ENCODE assay signal across 8 cellular contexts in the genomic region with DNA sequence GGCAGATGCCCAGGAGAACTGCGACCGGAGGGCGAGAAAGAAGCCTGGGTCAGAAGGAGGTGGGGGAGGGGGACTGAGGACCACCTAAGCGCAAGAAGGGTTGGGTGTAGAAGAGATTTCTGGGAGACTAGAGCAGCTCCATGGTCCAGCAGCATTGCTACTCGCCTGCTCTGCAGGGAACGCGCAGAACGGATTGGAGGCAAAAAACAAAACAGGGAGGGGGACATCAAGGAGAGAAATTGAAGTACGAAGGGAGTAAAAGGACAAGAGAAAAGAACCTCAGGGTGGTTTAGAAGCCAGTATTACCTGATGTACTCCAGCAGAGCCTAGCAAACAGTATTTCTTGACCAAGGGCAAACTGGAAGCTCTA. TPM values are rescaled to one million over a fixed set of nuclear protein-coding genes. Genes with fewer than 3 reads are reported as not detected.
DNase-seq lines count a peak whose midpoint lies in the region; ATAC-seq and TF ChIP-seq lines count a peak whose summit lies in the region.

No MANE protein-coding gene starts in this region.

- H3K9me3 Mint-ChIP-seq in T-helper 2 cell treated with Interferon-gamma antibody and Interleukin-4, amounts not matched to agents 5 μg/mL and 100 μg/mL, for 36 hours, result no peaks in the 10 kb centered on the region
- peaks cover 13% of the 10 kb centered on the region for H3K9me3 Mint-ChIP-seq in glutamatergic neuron (ENCODE audit: unreplicated experiment)

- no peak for DNase-seq in T-helper 2 cell treated with Interferon-gamma antibody and Interleukin-4, amounts not matched to agents 5 μg/mL and 100 μg/mL, for 36 hours (ENCODE audit: low spot score)
- DNase-seq in T-helper 2 cell (no peak), glutamatergic neuron (no peak), psoas muscle (no peak), AG20443 (ENCODE audit: low spot score) (no peak)

- peak overlapping the region; percentile 72 for H3K4me3 ChIP-seq in psoas muscle

- H3K9me3 ChIP-seq in psoas muscle, result no peaks in the 10 kb centered on the region

- ATAC-seq in psoas muscle, result peak in 1 of 4 donors; percentile 26
- no peak for ATAC-seq in GM19455 (IDR thresholded peaks at IDR 0.05; ENCODE audit: unreplicated experiment)
- no peak for ATAC-seq in HG03039 (IDR thresholded peaks at IDR 0.05; ENCODE audit: unreplicated experiment)

- WGBS in psoas muscle, 3 donors, result 8 to 18% (median 9%) methylated on average over 9 of the region's 9 CpGs

- peaks cover 15% of the 10 kb centered on the region for H3K4me1 ChIP-seq in psoas muscle

- intact Hi-C loops in psoas muscle (cut with DNase I), result no loop called here

- no peaks in the 10 kb centered on the region for H3K36me3 ChIP-seq in psoas muscle (ENCODE audit: insufficient read depth in 1 of 2, low read depth in 1 of 2)

- peak overlapping the region; percentile 81 for H3K4me3 Mint-ChIP-seq in T-helper 2 cell treated with Interferon-gamma antibody and Interleukin-4, amounts not matched to agents 5 μg/mL and 100 μg/mL, for 36 hours
- peak overlapping the region; percentile 95 for H3K4me3 Mint-ChIP-seq in glutamatergic neuron (ENCODE audit: unreplicated experiment)

- H3K27ac Mint-ChIP-seq in T-helper 2 cell treated with Interferon-gamma antibody and Interleukin-4, amounts not matched to agents 5 μg/mL and 100 μg/mL, for 36 hours, result peak overlapping the region; percentile 76
- H3K27ac Mint-ChIP-seq in glutamatergic neuron (ENCODE audit: unreplicated experiment), result peak overlapping the region; percentile 98

- peaks cover 60% of the 10 kb centered on the region for H3K27me3 Mint-ChIP-seq in T-helper 2 cell treated with Interferon-gamma antibody and Interleukin-4, amounts not matched to agents 5 μg/mL and 100 μg/mL, for 36 hours (ENCODE audit: low read depth)
- peaks cover 17% of the 10 kb centered on the region for H3K27me3 Mint-ChIP-seq in glutamatergic neuron (ENCODE audit: unreplicated experiment)

- TF ChIP-seq CTCF in VCaP (conservative IDR thresholded peaks at IDR 0.05) (no peak), glutamatergic neuron (IDR thresholded peaks at IDR 0.05; ENCODE audit: partially characterized antibody, unreplicated experiment) (no peak), psoas muscle (IDR thresholded peaks at IDR 0.05) (no peak)

- peaks cover 1% of the 10 kb centered on the region for H3K36me3 Mint-ChIP-seq in T-helper 2 cell treated with Interferon-gamma antibody and Interleukin-4, amounts not matched to agents 5 μg/mL and 100 μg/mL, for 36 hours (ENCODE audit: low read depth)
- H3K36me3 Mint-ChIP-seq in glutamatergic neuron (ENCODE audit: unreplicated experiment), result peaks cover 15% of the 10 kb centered on the region

- H3K27me3 ChIP-seq in psoas muscle (ENCODE audit: insufficient read depth in 3 of 3, low read length in 2 of 3), result peaks cover 2 to 64% (median 9%) of the 10 kb centered on the region in 3 donors

- H3K27ac ChIP-seq in VCaP (peak overlapping the region; percentile 77), psoas muscle (no peak overlapping the region)

- H3K4me1 Mint-ChIP-seq in T-helper 2 cell treated with Interferon-gamma antibody and Interleukin-4, amounts not matched to agents 5 μg/mL and 100 μg/mL, for 36 hours (ENCODE audit: low read depth), result peaks cover 40% of the 10 kb centered on the region
- peaks cover 25% of the 10 kb centered on the region for H3K4me1 Mint-ChIP-seq in glutamatergic neuron (ENCODE audit: low read depth, unreplicated experiment)

RNA-seq across cellular contexts. Expression of a gene that starts 0.5 kb away (rescaled TPM):
- total RNA-seq in glutamatergic neuron (ENCODE audit: unreplicated experiment), result 158 TPM
- 10 to 100 TPM in 1 of 4 donors, 1 to 10 TPM in 3; 4.1 to 10.2 (median 5.3) TPM for total RNA-seq in psoas muscle
- polyA plus RNA-seq in psoas muscle, result 1 to 10 TPM; 2.5 to 4.6 (median 3.8) TPM

RNA-seq across cellular contexts. Expression of a gene that starts 23.4 kb away (rescaled TPM):
- total RNA-seq in glutamatergic neuron (ENCODE audit: unreplicated experiment) (not detected), psoas muscle (not detected)
- polyA plus RNA-seq in psoas muscle, result under 1 TPM in 1 of 3 donors, not detected in 2; 0.08 TPM

RNA-seq across cellular contexts. Expression of a gene that starts 47.4 kb away (rescaled TPM):
- total RNA-seq in glutamatergic neuron (ENCODE audit: unreplicated experiment) (not detected), psoas muscle (not detected)
- polyA plus RNA-seq in psoas muscle, result under 1 TPM in 1 of 3 donors, not detected in 2; 0.08 TPM

RNA-seq across cellular contexts. Expression of a gene that starts 48.6 kb away (rescaled TPM):
- total RNA-seq in glutamatergic neuron (ENCODE audit: unreplicated experiment) (not detected), psoas muscle (not detected)
- polyA plus RNA-seq in psoas muscle, result not detected

Comparison
In these comparisons a context has a peak if more than half of its experiments do, and no peak if none do; other contexts are left out.
1. RNA of a gene that starts 0.5 kb away (total RNA-seq): 158 TPM in glutamatergic neuron (single experiment); 4.1 to 10.2 TPM in psoas muscle; every median in the first group is over 10 times any median in the second.